ENCODE assay signal across 34 cellular contexts in the genomic region with DNA sequence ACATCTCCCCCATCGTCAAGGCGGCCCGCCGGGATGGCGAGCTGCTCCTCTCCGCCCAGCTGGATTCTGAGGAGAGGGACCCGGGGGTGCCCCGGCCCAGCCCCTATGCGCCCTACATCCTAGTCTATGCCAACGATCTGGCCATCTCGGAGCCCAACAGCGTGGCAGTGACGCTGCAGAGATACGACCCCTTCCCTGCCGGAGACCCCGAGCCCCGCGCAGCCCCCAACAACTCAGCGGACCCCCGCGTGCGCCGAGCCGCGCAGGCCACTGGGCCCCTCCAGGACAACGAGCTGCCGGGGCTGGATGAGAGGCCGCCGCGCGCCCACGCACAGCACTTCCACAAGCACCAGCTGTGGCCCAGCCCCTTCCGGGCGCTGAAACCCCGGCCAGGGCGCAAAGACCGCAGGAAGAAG. TPM values are rescaled to one million over a fixed set of nuclear protein-coding genes. Genes with fewer than 3 reads are reported as not detected.
"Had no signal": no experiment of that assay in that cellular context is flagged by ENCODE, and none has a peak within 500 bp of the region (broad histone marks: within the 10 kb centered on the region; RNA-seq: fewer than 3 reads in every experiment).

No MANE protein-coding gene starts in this region.

- H3K4me3 ChIP-seq: adrenal gland, breast epithelium, cardiac muscle cell, colonic mucosa, esophagus squamous epithelium, gastroesophageal sphincter had no signal

- DNase-seq: activated B cell treated with CpG ODN at 0.5 μM for 24 hours; activated CD4-positive, alpha-beta T cell treated with anti-CD3 and anti-CD28 coated beads, Interleukin-2, amount 50 U/mL, for 1 hour; activated CD8-positive, alpha-beta memory T cell treated with anti-CD3 and anti-CD28 coated beads for 24 hours; activated effector memory CD4-positive, alpha-beta T cell treated with Interleukin-2 at 50 U/mL for 16 hours; activated naive CD8-positive, alpha-beta T cell treated with anti-CD3 and anti-CD28 coated beads for 36 hours; activated T-cell treated with anti-CD3 and anti-CD28 coated beads, Interleukin-2, amount 50 U/mL, for 4 hours; adrenal gland; amygdala; aorta; central memory CD4-positive, alpha-beta T cell; cerebellar nuclear complex; colonic mucosa; effector CD8-positive, alpha-beta T cell; esophagus squamous epithelium; foreskin melanocyte had no signal

- H3K4me1 ChIP-seq: breast epithelium, colonic mucosa had no signal

- H3K9me3 ChIP-seq: adrenal gland, breast epithelium, colonic mucosa, esophagus squamous epithelium, gastroesophageal sphincter had no signal

- H3K36me3 ChIP-seq: adrenal gland, breast epithelium, cardiac muscle cell, colonic mucosa, esophagus squamous epithelium, gastroesophageal sphincter, WERI-Rb-1 had no signal

- ATAC-seq: activated CD4-positive, CD25-positive, alpha-beta regulatory T cell treated with anti-CD3 and anti-CD28 coated beads, Interleukin-2, amount 50 U/mL, for 24 hours; activated CD8-positive, alpha-beta T cell treated with anti-CD3 and anti-CD28 coated beads for 36 hours; activated naive CD8-positive, alpha-beta T cell treated with anti-CD3 and anti-CD28 coated beads, Interleukin-2, amount 50 U/mL, for 24 hours; activated T-cell treated with anti-CD3 and anti-CD28 coated beads, Interleukin-2, amount 50 U/mL, for 4 hours; activated T-helper 17 cell treated with anti-CD3 and anti-CD28 coated beads, Interleukin-2, amount 50 U/mL, for 72 hours; gastroesophageal sphincter had no signal

- H3K27me3 ChIP-seq: adrenal gland, breast epithelium, colonic mucosa had no signal

- H3K27ac ChIP-seq: adrenal gland, breast epithelium, cardiac muscle cell, colonic mucosa, epithelial cell of prostate, esophagus squamous epithelium, gastroesophageal sphincter, WERI-Rb-1 had no signal

- FAIRE-seq: endometrium, endothelial cell of umbilical vein, TTC549 had no signal

RNA-seq across cellular contexts. Expression of gene GDF10, which starts 10.1 kb away (rescaled TPM):
- total RNA-seq: activated B cell treated with CpG ODN at 0.5 μM for 24 hours; dermis microvascular lymphatic vessel endothelial cell; endothelial cell of umbilical vein; fibroblast of villous mesenchyme; glomerular endothelial cell; T-helper 1 cell treated with Interleukin-12 subunit alpha and Interleukin-12 subunit beta and Interleukin-4 antibody, amounts not matched to agents 30 ng/mL and 1 ng/mL, for 36 hours had no signal
- polyA plus RNA-seq: endothelial cell of umbilical vein had no signal

RNA-seq across cellular contexts. Expression of gene GDF2, which starts 12.2 kb away (rescaled TPM):
- total RNA-seq: activated B cell treated with CpG ODN at 0.5 μM for 24 hours; activated CD8-positive, alpha-beta T cell treated with anti-CD3 and anti-CD28 coated beads for 36 hours; activated naive CD4-positive, alpha-beta T cell treated with anti-CD3 and anti-CD28 coated beads for 36 hours; activated naive CD8-positive, alpha-beta T cell treated with anti-CD3 and anti-CD28 coated beads for 36 hours; activated T-cell treated with anti-CD3 and anti-CD28 coated beads, Interleukin-2, amount 50 U/mL, for 4 hours; activated T-helper 17 cell treated with anti-CD3 and anti-CD28 coated beads, Interleukin-2, amount 50 U/mL, for 72 hours; adrenal gland; aorta; breast epithelium; colonic mucosa; dermis microvascular lymphatic vessel endothelial cell; endothelial cell of umbilical vein; esophagus squamous epithelium; fibroblast of lung; fibroblast of villous mesenchyme; gastroesophageal sphincter; glomerular endothelial cell; T-helper 1 cell treated with Interleukin-12 subunit alpha and Interleukin-12 subunit beta and Interleukin-4 antibody, amounts not matched to agents 30 ng/mL and 1 ng/mL, for 36 hours had no signal
- polyA plus RNA-seq: adrenal gland, aorta, endothelial cell of umbilical vein, esophagus, fibroblast of lung had no signal

RNA-seq across cellular contexts. Expression of gene RBP3, which starts 38.1 kb away (rescaled TPM):
- total RNA-seq: activated B cell treated with CpG ODN at 0.5 μM for 24 hours; activated CD8-positive, alpha-beta T cell treated with anti-CD3 and anti-CD28 coated beads for 36 hours; activated naive CD4-positive, alpha-beta T cell treated with anti-CD3 and anti-CD28 coated beads for 36 hours; activated naive CD8-positive, alpha-beta T cell treated with anti-CD3 and anti-CD28 coated beads for 36 hours; activated T-cell treated with anti-CD3 and anti-CD28 coated beads, Interleukin-2, amount 50 U/mL, for 4 hours; activated T-helper 17 cell treated with anti-CD3 and anti-CD28 coated beads, Interleukin-2, amount 50 U/mL, for 72 hours; aorta; breast epithelium; cardiac muscle cell; colonic mucosa; dermis microvascular lymphatic vessel endothelial cell; endothelial cell of umbilical vein; esophagus squamous epithelium; fibroblast of lung; fibroblast of villous mesenchyme; gastroesophageal sphincter; glomerular endothelial cell; T-helper 1 cell treated with Interleukin-12 subunit alpha and Interleukin-12 subunit beta and Interleukin-4 antibody, amounts not matched to agents 30 ng/mL and 1 ng/mL, for 36 hours had no signal
- polyA plus RNA-seq: adrenal gland, aorta, cardiac muscle cell, endothelial cell of umbilical vein, esophagus, fibroblast of lung had no signal
